28 cellular contexts compared by ENCODE assay signal in genomic region chr13:41550239-41550638, GRCh38.
"Had no signal": no experiment of that assay in that cellular context is flagged by ENCODE, and none has a peak within 500 bp of the region (broad histone marks: within the 10 kb centered on the region; RNA-seq: fewer than 3 reads in every experiment).

No MANE protein-coding gene starts in this region.

- H3K36me3 ChIP-seq: MG63 had no signal

- H3K4me3 ChIP-seq: MG63, SK-N-MC had no signal

- H3K27ac ChIP-seq: SK-N-MC had no signal

- H3K27me3 ChIP-seq: MG63 had no signal

- H3K9me3 ChIP-seq: MG63 had no signal

- DNase-seq: activated B cell treated with CpG ODN at 0.5 μM for 24 hours; activated CD4-positive, alpha-beta T cell treated with anti-CD3 and anti-CD28 coated beads for 1 hour; activated CD4-positive, alpha-beta T cell treated with anti-CD3 and anti-CD28 coated beads, Interleukin-2, amount 10 ng/mL, durations not matched to agents 24 days and 14 days; activated CD8-positive, alpha-beta memory T cell treated with anti-CD3 and anti-CD28 coated beads, Interleukin-2, amount 50 U/mL, for 48 hours; activated CD8-positive, alpha-beta T cell treated with anti-CD3 and anti-CD28 coated beads for 36 hours; activated naive CD8-positive, alpha-beta T cell treated with anti-CD3 and anti-CD28 coated beads for 36 hours; activated T-cell treated with anti-CD3 and anti-CD28 coated beads, Interleukin-2, amount 50 U/mL, for 1 hour; anterior cingulate cortex; central memory CD4-positive, alpha-beta T cell; MG63; MV-4-11; NCI-H1092 treated with DMSO at 0.1 percent for 48 hours; NCI-H1436; NCI-H1694 treated with DMSO at 0.1 percent for 48 hours; NCI-H2029 treated with DMSO at 0.1 percent for 48 hours; NCI-H345; NCI-H510A; NCI-H526 treated with DMSO at 0.1 percent for 48 hours; NCI-H82; NK-92 treated with Interleukin-12 subunit alpha and Interleukin-12 subunit beta, amount 100 ng/mL, for 24 hours; OCI-M1; RPMI8226; T-cell; T-helper 2 cell; T1000 had no signal

- ATAC-seq: activated CD8-positive, alpha-beta T cell treated with anti-CD3 and anti-CD28 coated beads for 36 hours; Panc1; Right ventricle myocardium inferior; T-cell had no signal
